Comparison of ENCODE assay signal across 1 cellular context in the genomic region with DNA sequence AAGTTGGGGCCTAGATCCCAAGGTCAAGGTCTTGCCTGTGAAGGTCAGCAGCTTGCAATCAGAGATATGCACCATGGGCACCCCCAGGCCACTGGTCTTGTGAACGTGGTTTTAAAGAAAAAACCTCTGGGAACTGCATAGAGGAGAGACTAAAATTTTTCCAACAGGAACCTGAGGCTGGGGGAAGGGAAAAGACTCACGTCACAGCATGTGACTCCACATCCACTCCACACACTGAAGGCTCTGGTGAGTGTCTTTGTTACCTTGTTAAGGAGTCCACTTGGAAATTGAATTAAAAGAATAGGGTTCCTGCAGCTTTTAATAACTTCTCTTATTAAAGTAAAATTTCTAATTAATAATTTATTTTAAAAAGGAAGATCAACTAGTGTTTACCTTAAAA.
TF ChIP-seq lines count a peak whose summit lies in the region.

No MANE protein-coding gene starts in this region.

TF ChIP-seq in GM23338, 12 proteins besides CTCF, POLR2A, EP300 and RAD21 (continued from another document):
- TF ChIP-seq, protein P1, sequence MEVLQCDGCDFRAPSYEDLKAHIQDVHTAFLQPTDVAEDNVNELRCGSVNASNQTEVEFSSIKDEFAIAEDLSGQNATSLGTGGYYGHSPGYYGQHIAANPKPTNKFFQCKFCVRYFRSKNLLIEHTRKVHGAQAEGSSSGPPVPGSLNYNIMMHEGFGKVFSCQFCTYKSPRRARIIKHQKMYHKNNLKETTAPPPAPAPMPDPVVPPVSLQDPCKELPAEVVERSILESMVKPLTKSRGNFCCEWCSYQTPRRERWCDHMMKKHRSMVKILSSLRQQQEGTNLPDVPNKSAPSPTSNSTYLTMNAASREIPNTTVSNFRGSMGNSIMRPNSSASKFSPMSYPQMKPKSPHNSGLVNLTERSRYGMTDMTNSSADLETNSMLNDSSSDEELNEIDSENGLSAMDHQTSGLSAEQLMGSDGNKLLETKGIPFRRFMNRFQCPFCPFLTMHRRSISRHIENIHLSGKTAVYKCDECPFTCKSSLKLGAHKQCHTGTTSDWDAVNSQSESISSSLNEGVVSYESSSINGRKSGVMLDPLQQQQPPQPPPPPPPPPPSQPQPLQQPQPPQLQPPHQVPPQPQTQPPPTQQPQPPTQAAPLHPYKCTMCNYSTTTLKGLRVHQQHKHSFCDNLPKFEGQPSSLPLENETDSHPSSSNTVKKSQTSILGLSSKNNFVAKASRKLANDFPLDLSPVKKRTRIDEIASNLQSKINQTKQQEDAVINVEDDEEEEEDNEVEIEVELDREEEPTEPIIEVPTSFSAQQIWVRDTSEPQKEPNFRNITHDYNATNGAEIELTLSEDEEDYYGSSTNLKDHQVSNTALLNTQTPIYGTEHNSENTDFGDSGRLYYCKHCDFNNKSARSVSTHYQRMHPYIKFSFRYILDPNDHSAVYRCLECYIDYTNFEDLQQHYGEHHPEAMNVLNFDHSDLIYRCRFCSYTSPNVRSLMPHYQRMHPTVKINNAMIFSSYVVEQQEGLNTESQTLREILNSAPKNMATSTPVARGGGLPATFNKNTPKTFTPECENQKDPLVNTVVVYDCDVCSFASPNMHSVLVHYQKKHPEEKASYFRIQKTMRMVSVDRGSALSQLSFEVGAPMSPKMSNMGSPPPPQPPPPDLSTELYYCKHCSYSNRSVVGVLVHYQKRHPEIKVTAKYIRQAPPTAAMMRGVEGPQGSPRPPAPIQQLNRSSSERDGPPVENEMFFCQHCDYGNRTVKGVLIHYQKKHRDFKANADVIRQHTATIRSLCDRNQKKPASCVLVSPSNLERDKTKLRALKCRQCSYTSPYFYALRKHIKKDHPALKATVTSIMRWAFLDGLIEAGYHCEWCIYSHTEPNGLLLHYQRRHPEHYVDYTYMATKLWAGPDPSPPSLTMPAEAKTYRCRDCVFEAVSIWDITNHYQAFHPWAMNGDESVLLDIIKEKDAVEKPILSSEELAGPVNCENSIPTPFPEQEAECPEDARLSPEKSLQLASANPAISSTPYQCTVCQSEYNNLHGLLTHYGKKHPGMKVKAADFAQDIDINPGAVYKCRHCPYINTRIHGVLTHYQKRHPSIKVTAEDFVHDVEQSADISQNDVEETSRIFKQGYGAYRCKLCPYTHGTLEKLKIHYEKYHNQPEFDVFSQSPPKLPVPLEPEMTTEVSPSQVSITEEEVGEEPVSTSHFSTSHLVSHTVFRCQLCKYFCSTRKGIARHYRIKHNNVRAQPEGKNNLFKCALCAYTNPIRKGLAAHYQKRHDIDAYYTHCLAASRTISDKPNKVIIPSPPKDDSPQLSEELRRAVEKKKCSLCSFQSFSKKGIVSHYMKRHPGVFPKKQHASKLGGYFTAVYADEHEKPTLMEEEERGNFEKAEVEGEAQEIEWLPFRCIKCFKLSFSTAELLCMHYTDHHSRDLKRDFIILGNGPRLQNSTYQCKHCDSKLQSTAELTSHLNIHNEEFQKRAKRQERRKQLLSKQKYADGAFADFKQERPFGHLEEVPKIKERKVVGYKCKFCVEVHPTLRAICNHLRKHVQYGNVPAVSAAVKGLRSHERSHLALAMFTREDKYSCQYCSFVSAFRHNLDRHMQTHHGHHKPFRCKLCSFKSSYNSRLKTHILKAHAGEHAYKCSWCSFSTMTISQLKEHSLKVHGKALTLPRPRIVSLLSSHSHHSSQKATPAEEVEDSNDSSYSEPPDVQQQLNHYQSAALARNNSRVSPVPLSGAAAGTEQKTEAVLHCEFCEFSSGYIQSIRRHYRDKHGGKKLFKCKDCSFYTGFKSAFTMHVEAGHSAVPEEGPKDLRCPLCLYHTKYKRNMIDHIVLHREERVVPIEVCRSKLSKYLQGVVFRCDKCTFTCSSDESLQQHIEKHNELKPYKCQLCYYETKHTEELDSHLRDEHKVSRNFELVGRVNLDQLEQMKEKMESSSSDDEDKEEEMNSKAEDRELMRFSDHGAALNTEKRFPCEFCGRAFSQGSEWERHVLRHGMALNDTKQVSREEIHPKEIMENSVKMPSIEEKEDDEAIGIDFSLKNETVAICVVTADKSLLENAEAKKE (CRISPR knock-in tag; IDR thresholded peaks at IDR 0.05), result no peak
